In genomic region chr6:11043961-11044711, GRCh38 we compare ENCODE assay signal across 1 cellular context.
A peak's percentile ranks its signal among the peaks of the same experiment; 100 is the strongest.
TF ChIP-seq lines count a peak whose summit lies in the region.

A gene with protein sequence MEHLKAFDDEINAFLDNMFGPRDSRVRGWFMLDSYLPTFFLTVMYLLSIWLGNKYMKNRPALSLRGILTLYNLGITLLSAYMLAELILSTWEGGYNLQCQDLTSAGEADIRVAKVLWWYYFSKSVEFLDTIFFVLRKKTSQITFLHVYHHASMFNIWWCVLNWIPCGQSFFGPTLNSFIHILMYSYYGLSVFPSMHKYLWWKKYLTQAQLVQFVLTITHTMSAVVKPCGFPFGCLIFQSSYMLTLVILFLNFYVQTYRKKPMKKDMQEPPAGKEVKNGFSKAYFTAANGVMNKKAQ (minus strand): TSS chr6:11044305. CDS start chr6:11044230, 75 bp downstream.

TF ChIP-seq in HepG2, 621 proteins besides CTCF, POLR2A, EP300 and RAD21 (continued from another document):
- TF ChIP-seq U2AF2 (IDR thresholded peaks at IDR 0.05; ENCODE audit: low read depth, low read length), result no peak
- TF ChIP-seq, protein P1, sequence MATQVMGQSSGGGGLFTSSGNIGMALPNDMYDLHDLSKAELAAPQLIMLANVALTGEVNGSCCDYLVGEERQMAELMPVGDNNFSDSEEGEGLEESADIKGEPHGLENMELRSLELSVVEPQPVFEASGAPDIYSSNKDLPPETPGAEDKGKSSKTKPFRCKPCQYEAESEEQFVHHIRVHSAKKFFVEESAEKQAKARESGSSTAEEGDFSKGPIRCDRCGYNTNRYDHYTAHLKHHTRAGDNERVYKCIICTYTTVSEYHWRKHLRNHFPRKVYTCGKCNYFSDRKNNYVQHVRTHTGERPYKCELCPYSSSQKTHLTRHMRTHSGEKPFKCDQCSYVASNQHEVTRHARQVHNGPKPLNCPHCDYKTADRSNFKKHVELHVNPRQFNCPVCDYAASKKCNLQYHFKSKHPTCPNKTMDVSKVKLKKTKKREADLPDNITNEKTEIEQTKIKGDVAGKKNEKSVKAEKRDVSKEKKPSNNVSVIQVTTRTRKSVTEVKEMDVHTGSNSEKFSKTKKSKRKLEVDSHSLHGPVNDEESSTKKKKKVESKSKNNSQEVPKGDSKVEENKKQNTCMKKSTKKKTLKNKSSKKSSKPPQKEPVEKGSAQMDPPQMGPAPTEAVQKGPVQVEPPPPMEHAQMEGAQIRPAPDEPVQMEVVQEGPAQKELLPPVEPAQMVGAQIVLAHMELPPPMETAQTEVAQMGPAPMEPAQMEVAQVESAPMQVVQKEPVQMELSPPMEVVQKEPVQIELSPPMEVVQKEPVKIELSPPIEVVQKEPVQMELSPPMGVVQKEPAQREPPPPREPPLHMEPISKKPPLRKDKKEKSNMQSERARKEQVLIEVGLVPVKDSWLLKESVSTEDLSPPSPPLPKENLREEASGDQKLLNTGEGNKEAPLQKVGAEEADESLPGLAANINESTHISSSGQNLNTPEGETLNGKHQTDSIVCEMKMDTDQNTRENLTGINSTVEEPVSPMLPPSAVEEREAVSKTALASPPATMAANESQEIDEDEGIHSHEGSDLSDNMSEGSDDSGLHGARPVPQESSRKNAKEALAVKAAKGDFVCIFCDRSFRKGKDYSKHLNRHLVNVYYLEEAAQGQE (IDR thresholded peaks at IDR 0.05; ENCODE audit: borderline replicate concordance in 1 of 2, low read depth in 1 of 2, low read length in 2 of 2), result peak; percentile 68 to 93
- no peak for TF ChIP-seq CENPX (CRISPR knock-in tag; IDR thresholded peaks at IDR 0.05)
- no peak for TF ChIP-seq KLF16 (CRISPR knock-in tag; IDR thresholded peaks at IDR 0.05)
- peak; percentile 50 for TF ChIP-seq ISL2 (CRISPR knock-in tag; IDR thresholded peaks at IDR 0.05)
- no peak for TF ChIP-seq ZNF3 (CRISPR knock-in tag; IDR thresholded peaks at IDR 0.05)
- no peak for TF ChIP-seq RXRA (CRISPR knock-in tag; IDR thresholded peaks at IDR 0.05)
- TF ChIP-seq ZNF446 (CRISPR knock-in tag; IDR thresholded peaks at IDR 0.05), result peak; percentile 81
- no peak for TF ChIP-seq ZNF501 (CRISPR knock-in tag; IDR thresholded peaks at IDR 0.05)
- TF ChIP-seq HNRNPK (IDR thresholded peaks at IDR 0.05; ENCODE audit: low read depth, low read length, poor library complexity, severe bottlenecking), result peak; percentile 55
- TF ChIP-seq ATM (IDR thresholded peaks at IDR 0.05; ENCODE audit: borderline replicate concordance), result no peak
- TF ChIP-seq, protein P2, sequence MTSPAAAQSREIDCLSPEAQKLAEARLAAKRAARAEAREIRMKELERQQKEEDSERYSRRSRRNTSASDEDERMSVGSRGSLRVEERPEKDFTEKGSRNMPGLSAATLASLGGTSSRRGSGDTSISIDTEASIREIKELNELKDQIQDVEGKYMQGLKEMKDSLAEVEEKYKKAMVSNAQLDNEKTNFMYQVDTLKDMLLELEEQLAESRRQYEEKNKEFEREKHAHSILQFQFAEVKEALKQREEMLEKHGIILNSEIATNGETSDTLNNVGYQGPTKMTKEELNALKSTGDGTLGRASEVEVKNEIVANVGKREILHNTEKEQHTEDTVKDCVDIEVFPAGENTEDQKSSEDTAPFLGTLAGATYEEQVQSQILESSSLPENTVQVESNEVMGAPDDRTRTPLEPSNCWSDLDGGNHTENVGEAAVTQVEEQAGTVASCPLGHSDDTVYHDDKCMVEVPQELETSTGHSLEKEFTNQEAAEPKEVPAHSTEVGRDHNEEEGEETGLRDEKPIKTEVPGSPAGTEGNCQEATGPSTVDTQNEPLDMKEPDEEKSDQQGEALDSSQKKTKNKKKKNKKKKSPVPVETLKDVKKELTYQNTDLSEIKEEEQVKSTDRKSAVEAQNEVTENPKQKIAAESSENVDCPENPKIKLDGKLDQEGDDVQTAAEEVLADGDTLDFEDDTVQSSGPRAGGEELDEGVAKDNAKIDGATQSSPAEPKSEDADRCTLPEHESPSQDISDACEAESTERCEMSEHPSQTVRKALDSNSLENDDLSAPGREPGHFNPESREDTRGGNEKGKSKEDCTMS (CRISPR knock-in tag; conservative IDR thresholded peaks at IDR 0.05), result no peak
- TF ChIP-seq, protein P3, sequence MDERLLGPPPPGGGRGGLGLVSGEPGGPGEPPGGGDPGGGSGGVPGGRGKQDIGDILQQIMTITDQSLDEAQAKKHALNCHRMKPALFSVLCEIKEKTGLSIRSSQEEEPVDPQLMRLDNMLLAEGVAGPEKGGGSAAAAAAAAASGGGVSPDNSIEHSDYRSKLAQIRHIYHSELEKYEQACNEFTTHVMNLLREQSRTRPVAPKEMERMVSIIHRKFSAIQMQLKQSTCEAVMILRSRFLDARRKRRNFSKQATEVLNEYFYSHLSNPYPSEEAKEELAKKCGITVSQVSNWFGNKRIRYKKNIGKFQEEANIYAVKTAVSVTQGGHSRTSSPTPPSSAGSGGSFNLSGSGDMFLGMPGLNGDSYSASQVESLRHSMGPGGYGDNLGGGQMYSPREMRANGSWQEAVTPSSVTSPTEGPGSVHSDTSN (CRISPR knock-in tag; IDR thresholded peaks at IDR 0.05), result no peak
- TF ChIP-seq TEAD2 (CRISPR knock-in tag; IDR thresholded peaks at IDR 0.05), result no peak
- TF ChIP-seq, protein P4, sequence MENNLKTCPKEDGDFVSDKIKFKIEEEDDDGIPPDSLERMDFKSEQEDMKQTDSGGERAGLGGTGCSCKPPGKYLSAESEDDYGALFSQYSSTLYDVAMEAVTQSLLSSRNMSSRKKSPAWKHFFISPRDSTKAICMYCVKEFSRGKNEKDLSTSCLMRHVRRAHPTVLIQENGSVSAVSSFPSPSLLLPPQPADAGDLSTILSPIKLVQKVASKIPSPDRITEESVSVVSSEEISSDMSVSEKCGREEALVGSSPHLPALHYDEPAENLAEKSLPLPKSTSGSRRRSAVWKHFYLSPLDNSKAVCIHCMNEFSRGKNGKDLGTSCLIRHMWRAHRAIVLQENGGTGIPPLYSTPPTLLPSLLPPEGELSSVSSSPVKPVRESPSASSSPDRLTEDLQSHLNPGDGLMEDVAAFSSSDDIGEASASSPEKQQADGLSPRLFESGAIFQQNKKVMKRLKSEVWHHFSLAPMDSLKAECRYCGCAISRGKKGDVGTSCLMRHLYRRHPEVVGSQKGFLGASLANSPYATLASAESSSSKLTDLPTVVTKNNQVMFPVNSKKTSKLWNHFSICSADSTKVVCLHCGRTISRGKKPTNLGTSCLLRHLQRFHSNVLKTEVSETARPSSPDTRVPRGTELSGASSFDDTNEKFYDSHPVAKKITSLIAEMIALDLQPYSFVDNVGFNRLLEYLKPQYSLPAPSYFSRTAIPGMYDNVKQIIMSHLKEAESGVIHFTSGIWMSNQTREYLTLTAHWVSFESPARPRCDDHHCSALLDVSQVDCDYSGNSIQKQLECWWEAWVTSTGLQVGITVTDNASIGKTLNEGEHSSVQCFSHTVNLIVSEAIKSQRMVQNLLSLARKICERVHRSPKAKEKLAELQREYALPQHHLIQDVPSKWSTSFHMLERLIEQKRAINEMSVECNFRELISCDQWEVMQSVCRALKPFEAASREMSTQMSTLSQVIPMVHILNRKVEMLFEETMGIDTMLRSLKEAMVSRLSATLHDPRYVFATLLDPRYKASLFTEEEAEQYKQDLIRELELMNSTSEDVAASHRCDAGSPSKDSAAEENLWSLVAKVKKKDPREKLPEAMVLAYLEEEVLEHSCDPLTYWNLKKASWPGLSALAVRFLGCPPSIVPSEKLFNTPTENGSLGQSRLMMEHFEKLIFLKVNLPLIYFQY (CRISPR knock-in tag; IDR thresholded peaks at IDR 0.05; ENCODE audit: borderline replicate concordance), result no peak
- no peak for TF ChIP-seq CC2D1A (CRISPR knock-in tag; IDR thresholded peaks at IDR 0.05)
- no peak; the same call in 1 of the 2 replicates for TF ChIP-seq ZNF841 (CRISPR knock-in tag; IDR thresholded peaks at IDR 0.05; ENCODE audit: borderline replicate concordance)
- TF ChIP-seq ZSCAN30 (CRISPR knock-in tag; IDR thresholded peaks at IDR 0.05), result no peak
- TF ChIP-seq, protein P5, sequence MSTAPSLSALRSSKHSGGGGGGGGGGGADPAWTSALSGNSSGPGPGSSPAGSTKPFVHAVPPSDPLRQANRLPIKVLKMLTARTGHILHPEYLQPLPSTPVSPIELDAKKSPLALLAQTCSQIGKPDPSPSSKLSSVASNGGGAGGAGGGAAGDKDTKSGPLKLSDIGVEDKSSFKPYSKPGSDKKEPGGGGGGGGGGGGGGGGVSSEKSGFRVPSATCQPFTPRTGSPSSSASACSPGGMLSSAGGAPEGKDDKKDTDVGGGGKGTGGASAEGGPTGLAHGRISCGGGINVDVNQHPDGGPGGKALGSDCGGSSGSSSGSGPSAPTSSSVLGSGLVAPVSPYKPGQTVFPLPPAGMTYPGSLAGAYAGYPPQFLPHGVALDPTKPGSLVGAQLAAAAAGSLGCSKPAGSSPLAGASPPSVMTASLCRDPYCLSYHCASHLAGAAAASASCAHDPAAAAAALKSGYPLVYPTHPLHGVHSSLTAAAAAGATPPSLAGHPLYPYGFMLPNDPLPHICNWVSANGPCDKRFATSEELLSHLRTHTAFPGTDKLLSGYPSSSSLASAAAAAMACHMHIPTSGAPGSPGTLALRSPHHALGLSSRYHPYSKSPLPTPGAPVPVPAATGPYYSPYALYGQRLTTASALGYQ (CRISPR knock-in tag; IDR thresholded peaks at IDR 0.05), result peak; percentile 46; the same call in 1 of the 2 replicates
- TF ChIP-seq KDM2A (CRISPR knock-in tag; IDR thresholded peaks at IDR 0.05; ENCODE audit: borderline replicate concordance, low read depth), result peak; percentile 73; the same call in 1 of the 2 replicates
- no peak for TF ChIP-seq JDP2 (CRISPR knock-in tag; IDR thresholded peaks at IDR 0.05; ENCODE audit: borderline replicate concordance)
- no peak for TF ChIP-seq POLR2AphosphoS5 (IDR thresholded peaks at IDR 0.05; ENCODE audit: low read depth, low read length)
- TF ChIP-seq ZNF274 (CRISPR knock-in tag; IDR thresholded peaks at IDR 0.05), result no peak
- TF ChIP-seq ZNF350 (CRISPR knock-in tag; IDR thresholded peaks at IDR 0.05; ENCODE audit: borderline replicate concordance, low read depth), result no peak; the same call in 1 of the 2 replicates
- TF ChIP-seq ZNF496 (CRISPR knock-in tag; IDR thresholded peaks at IDR 0.05; ENCODE audit: insufficient replicate concordance), result no peak
- no peak for TF ChIP-seq RNF2 (conservative IDR thresholded peaks at IDR 0.05; ENCODE audit: low read depth)
- peak; percentile 81 for TF ChIP-seq ZMYM2 (CRISPR knock-in tag; IDR thresholded peaks at IDR 0.05)
- no peak for TF ChIP-seq HOXA7 (CRISPR knock-in tag; IDR thresholded peaks at IDR 0.05)
- peak; percentile 37 for TF ChIP-seq ZNF883 (CRISPR knock-in tag; IDR thresholded peaks at IDR 0.05; ENCODE audit: not compliant biosample characterization)
- TF ChIP-seq NR0B2 (CRISPR knock-in tag; IDR thresholded peaks at IDR 0.05), result no peak; the same call in 1 of the 2 replicates
- TF ChIP-seq ZNF710 (CRISPR knock-in tag; IDR thresholded peaks at IDR 0.05; ENCODE audit: borderline replicate concordance), result no peak
- no peak for TF ChIP-seq ELF1 (CRISPR knock-in tag; IDR thresholded peaks at IDR 0.05)
- TF ChIP-seq, protein P6, sequence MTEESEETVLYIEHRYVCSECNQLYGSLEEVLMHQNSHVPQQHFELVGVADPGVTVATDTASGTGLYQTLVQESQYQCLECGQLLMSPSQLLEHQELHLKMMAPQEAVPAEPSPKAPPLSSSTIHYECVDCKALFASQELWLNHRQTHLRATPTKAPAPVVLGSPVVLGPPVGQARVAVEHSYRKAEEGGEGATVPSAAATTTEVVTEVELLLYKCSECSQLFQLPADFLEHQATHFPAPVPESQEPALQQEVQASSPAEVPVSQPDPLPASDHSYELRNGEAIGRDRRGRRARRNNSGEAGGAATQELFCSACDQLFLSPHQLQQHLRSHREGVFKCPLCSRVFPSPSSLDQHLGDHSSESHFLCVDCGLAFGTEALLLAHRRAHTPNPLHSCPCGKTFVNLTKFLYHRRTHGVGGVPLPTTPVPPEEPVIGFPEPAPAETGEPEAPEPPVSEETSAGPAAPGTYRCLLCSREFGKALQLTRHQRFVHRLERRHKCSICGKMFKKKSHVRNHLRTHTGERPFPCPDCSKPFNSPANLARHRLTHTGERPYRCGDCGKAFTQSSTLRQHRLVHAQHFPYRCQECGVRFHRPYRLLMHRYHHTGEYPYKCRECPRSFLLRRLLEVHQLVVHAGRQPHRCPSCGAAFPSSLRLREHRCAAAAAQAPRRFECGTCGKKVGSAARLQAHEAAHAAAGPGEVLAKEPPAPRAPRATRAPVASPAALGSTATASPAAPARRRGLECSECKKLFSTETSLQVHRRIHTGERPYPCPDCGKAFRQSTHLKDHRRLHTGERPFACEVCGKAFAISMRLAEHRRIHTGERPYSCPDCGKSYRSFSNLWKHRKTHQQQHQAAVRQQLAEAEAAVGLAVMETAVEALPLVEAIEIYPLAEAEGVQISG (CRISPR knock-in tag; IDR thresholded peaks at IDR 0.05), result peak; percentile 92
